In genomic region chr6:28081486-28081751, GRCh38 we compare ENCODE assay signal across 8 cellular contexts. TPM values are rescaled to one million over a fixed set of nuclear protein-coding genes. Genes with fewer than 3 reads are reported as not detected.
DNase-seq lines count a peak whose midpoint lies in the region; ATAC-seq and TF ChIP-seq lines count a peak whose summit lies in the region.

No MANE protein-coding gene starts in this region.

- peak overlapping the region; percentile 87 for H2AFZ ChIP-seq in SK-N-SH (ENCODE audit: low read depth)

- H3K9me3 ChIP-seq in SK-N-SH = no peaks in the 10 kb centered on the region
- H3K9me3 ChIP-seq in effector memory CD4-positive, alpha-beta T cell (ENCODE audit: control insufficient read depth, low read length) = no peaks in the 10 kb centered on the region

- CTCF ChIA-PET in SK-N-SH (lab: Yijun Ruan, JAX) = interaction anchor here (1.2 kb wide), 1 partner anchor 186 kb away, joined by 3 read pairs; no protein-coding TSS in a partner anchor

- ATAC-seq in Right ventricle myocardium superior (ENCODE audit: poor library complexity) (peak; percentile 4), Right ventricle myocardium inferior (no peak), HG02943 (IDR thresholded peaks at IDR 0.05; ENCODE audit: low read depth, unreplicated experiment) (peak; percentile 40), GM18520 (IDR thresholded peaks at IDR 0.05; ENCODE audit: unreplicated experiment) (no peak)
- ATAC-seq in naive thymus-derived CD8-positive, alpha-beta T cell = peak; percentile 71

- no peaks in the 10 kb centered on the region for H3K36me3 ChIP-seq in SK-N-SH (replicated peaks in 1 of 2; ENCODE audit: control insufficient read depth in 1 of 2, insufficient read depth in 2 of 2, low read length in 1 of 2)
- no peaks in the 10 kb centered on the region for H3K36me3 ChIP-seq in effector memory CD4-positive, alpha-beta T cell (ENCODE audit: control insufficient read depth, insufficient read depth, low read length)

- peak overlapping the region; percentile 70 to 98 (median 98) for H3K4me3 Mint-ChIP-seq in naive thymus-derived CD8-positive, alpha-beta T cell

- H3F3A ChIP-seq in SK-N-SH (replicated peaks; ENCODE audit: insufficient read depth) = no peaks in the 10 kb centered on the region

- H3K4me1 Mint-ChIP-seq in naive thymus-derived CD8-positive, alpha-beta T cell = peaks cover 11 to 32% (median 18%) of the 10 kb centered on the region in 4 donors

- peak overlapping the region; percentile 89 for H3K9ac ChIP-seq in SK-N-SH

- peaks cover 0 to 10% (median 8%) of the 10 kb centered on the region in 3 donors for H3K36me3 Mint-ChIP-seq in naive thymus-derived CD8-positive, alpha-beta T cell

- no peaks in the 10 kb centered on the region for H3K9me3 Mint-ChIP-seq in naive thymus-derived CD8-positive, alpha-beta T cell

- TF ChIP-seq CTCF in SK-N-SH (IDR thresholded peaks at IDR 0.05) = no peak

- H3K27ac ChIP-seq in SK-N-SH (ENCODE audit: low read depth in 2 of 2, low read length in 1 of 2) = peak overlapping the region; percentile 85 to 96; a peak in 3 of 4 replicates
- peak overlapping the region; percentile 91 for H3K27ac ChIP-seq in effector memory CD4-positive, alpha-beta T cell (ENCODE audit: insufficient read depth, low read length, poor library complexity, severe bottlenecking)

- peak overlapping the region; percentile 87 to 100 (median 100) for H3K27ac Mint-ChIP-seq in naive thymus-derived CD8-positive, alpha-beta T cell

- no peaks in the 10 kb centered on the region for H4K20me1 ChIP-seq in SK-N-SH (ENCODE audit: insufficient read depth)

- intact Hi-C loops in Right ventricle myocardium superior (cut with DNase I) = no loop called here
- intact Hi-C loops in Right ventricle myocardium inferior (cut with DNase I) = loop anchor here (2.0 to 5.0 kb wide), 2 partner anchors 53 to 276 kb away; no protein-coding TSS in a partner anchor

- peak overlapping the region; percentile 76 for H3K4me2 ChIP-seq in SK-N-SH

- H3K27me3 Mint-ChIP-seq in naive thymus-derived CD8-positive, alpha-beta T cell = no peaks in the 10 kb centered on the region

- H3K4me1 ChIP-seq in SK-N-SH (ENCODE audit: control insufficient read depth in 1 of 2, insufficient read depth in 2 of 2, low read depth in 1 of 2, low read length in 1 of 2) = peaks cover 0 to 7% of the 10 kb centered on the region in 2 experiments; a peak in 2 of 4 replicates
- peaks cover 6% of the 10 kb centered on the region for H3K4me1 ChIP-seq in effector memory CD4-positive, alpha-beta T cell (ENCODE audit: control insufficient read depth, insufficient read depth, low read length, poor library complexity, severe bottlenecking)

- peak overlapping the region; percentile 80 to 84 for H3K4me3 ChIP-seq in SK-N-SH (ENCODE audit: low read depth in 2 of 2, low read length in 1 of 2)
- peak overlapping the region; percentile 80 for H3K4me3 ChIP-seq in effector memory CD4-positive, alpha-beta T cell (ENCODE audit: insufficient read depth, low read depth, low read length, poor library complexity, severe bottlenecking)

- H3K9me2 ChIP-seq in SK-N-SH = no peaks in the 10 kb centered on the region

- no peaks in the 10 kb centered on the region for H3K79me2 ChIP-seq in SK-N-SH (ENCODE audit: insufficient read depth)

- H3K27me3 ChIP-seq in SK-N-SH (ENCODE audit: insufficient read depth) = no peaks in the 10 kb centered on the region
- no peaks in the 10 kb centered on the region for H3K27me3 ChIP-seq in effector memory CD4-positive, alpha-beta T cell (replicated peaks; ENCODE audit: control insufficient read depth, insufficient read depth, low read length, poor library complexity, severe bottlenecking)

- TF ChIP-seq EP300 in SK-N-SH (IDR thresholded peaks at IDR 0.05; ENCODE audit: borderline replicate concordance in 1 of 2, low read depth in 1 of 2, low read length in 1 of 2) = no peak

- POLR2A ChIA-PET in SK-N-SH (lab: Yijun Ruan, JAX) = no interaction called here
- POLR2A ChIA-PET in naive thymus-derived CD8-positive, alpha-beta T cell (lab: Charles Lee) = interaction anchor here (0.6 to 1.7 kb wide), 7 partner anchors 11 to 602 kb away, joined by 3 to 13 read pairs (median 3); partner anchors contain the start of genes ZKSCAN4 and ZKSCAN8

- TF ChIP-seq RAD21 in SK-N-SH (IDR thresholded peaks at IDR 0.05; ENCODE audit: low read length) = no peak

- DNase-seq in Right ventricle myocardium superior (no peak), Right ventricle myocardium inferior (ENCODE audit: missing footprints) (no peak), SK-N-SH (no peak), HuH-7.5 (ENCODE audit: low spot score) (no peak)
- peak; percentile 23 to 46 (median 36) for DNase-seq in effector memory CD4-positive, alpha-beta T cell
- peak in 7 of 10 donors; percentile 25 to 79 (median 69) for DNase-seq in naive thymus-derived CD8-positive, alpha-beta T cell

- WGBS in SK-N-SH (ENCODE audit: low lambda C conversion rate) = 5% methylated on average over 4 of the region's 4 CpGs

TF ChIP-seq in SK-N-SH, 30 proteins besides CTCF, POLR2A, EP300 and RAD21:
- TF ChIP-seq RXRA (IDR thresholded peaks at IDR 0.05; ENCODE audit: borderline replicate concordance, low read depth) = no peak

RNA-seq across cellular contexts. Expression of gene ZNF165, which starts 1.1 kb away (rescaled TPM):
- total RNA-seq in Right ventricle myocardium superior (0.56 TPM), Right ventricle myocardium inferior (0.35 TPM)
- 0.21 and 0.25 TPM in 2 replicates for polyA plus RNA-seq in SK-N-SH (2012; rRNA removed)
- polyA plus RNA-seq in SK-N-SH (2012; cell fraction: cytosol; rRNA removed) = 0.31 and 0.36 TPM in 2 replicates
- polyA plus RNA-seq in SK-N-SH (2012; cell fraction: nucleus; rRNA removed) = 0.25 and 0.43 TPM in 2 replicates
- total RNA-seq in naive thymus-derived CD8-positive, alpha-beta T cell = 1 to 10 TPM in 1 of 2 experiments, under 1 TPM in 1; 0.83 to 1.0 TPM
- 1 to 10 TPM in 1 of 3 donors, under 1 TPM in 2; 0.44 to 1.3 (median 0.90) TPM for polyA plus RNA-seq in naive thymus-derived CD8-positive, alpha-beta T cell

RNA-seq across cellular contexts. Expression of gene ZSCAN16, which starts 43.0 kb away (rescaled TPM):
- total RNA-seq in Right ventricle myocardium superior = 1.2 TPM
- total RNA-seq in Right ventricle myocardium inferior = 2.2 TPM
- 3.7 and 6.2 TPM in 2 replicates for polyA plus RNA-seq in SK-N-SH (2012; rRNA removed)
- 4.7 and 4.8 TPM in 2 replicates for polyA plus RNA-seq in SK-N-SH (2012; cell fraction: cytosol; rRNA removed)
- polyA plus RNA-seq in SK-N-SH (2012; cell fraction: nucleus; rRNA removed) = 9.2 and 11.6 TPM in 2 replicates
- total RNA-seq in naive thymus-derived CD8-positive, alpha-beta T cell = 10 to 100 TPM; 13.9 TPM
- 10 to 100 TPM in 2 of 3 donors, 1 to 10 TPM in 1; 6.0 to 13.2 (median 11.5) TPM for polyA plus RNA-seq in naive thymus-derived CD8-positive, alpha-beta T cell

Comparison
In these comparisons a context has a peak if more than half of its experiments do, and no peak if none do; other contexts are left out.
1. ATAC-seq: peak in Right ventricle myocardium superior (single experiment), HG02943 (single experiment) and naive thymus-derived CD8-positive, alpha-beta T cell (2 of 2); none in Right ventricle myocardium inferior (single experiment) and GM18520 (single experiment).
2. DNase-seq: peak in effector memory CD4-positive, alpha-beta T cell (3 of 3) and naive thymus-derived CD8-positive, alpha-beta T cell (7 of 10); none in Right ventricle myocardium superior (single experiment), Right ventricle myocardium inferior (single experiment), SK-N-SH (single experiment) and HuH-7.5 (single experiment).